In genomic region chr4:9532863-9533192, GRCh38 we compare ENCODE assay signal across 8 cellular contexts.
DNase-seq lines count a peak whose midpoint lies in the region; ATAC-seq and TF ChIP-seq lines count a peak whose summit lies in the region.
"Not testable (repeated sequence)": the region's sequence is repeated elsewhere in the genome, so short reads cannot be mapped to it uniquely, and the experiment has no call there.

No MANE protein-coding gene starts in this region.

- H3K9me3 Mint-ChIP-seq in CD4-positive, alpha-beta T cell; activated CD4-positive, alpha-beta memory T cell treated with anti-CD3 and anti-CD28 coated beads for 36 hours; memory B cell: not testable (repeated sequence)
- peaks cover 13% of the 10 kb centered on the region for H3K9me3 Mint-ChIP-seq in glutamatergic neuron (ENCODE audit: unreplicated experiment)

- H3K27ac Mint-ChIP-seq in CD4-positive, alpha-beta T cell; activated CD4-positive, alpha-beta memory T cell treated with anti-CD3 and anti-CD28 coated beads for 36 hours; glutamatergic neuron (ENCODE audit: unreplicated experiment); memory B cell: not testable (repeated sequence)

- not testable (repeated sequence) for TF ChIP-seq EP300 in ovary (IDR thresholded peaks at IDR 0.05)

- H3K4me3 Mint-ChIP-seq in CD4-positive, alpha-beta T cell: peak overlapping the region; percentile 70
- peak overlapping the region; percentile 48 for H3K4me3 Mint-ChIP-seq in activated CD4-positive, alpha-beta memory T cell treated with anti-CD3 and anti-CD28 coated beads for 36 hours
- H3K4me3 Mint-ChIP-seq in glutamatergic neuron (ENCODE audit: unreplicated experiment) (peak overlapping the region; percentile 77), memory B cell (peak overlapping the region; percentile 74)

- not testable (repeated sequence) for H3K36me3 ChIP-seq in breast epithelium; ovary; subcutaneous abdominal adipose tissue (ENCODE audit: control insufficient read depth in 5 of 5, insufficient read depth in 5 of 5, low read length in 5 of 5)

- TF ChIP-seq CTCF in CD4-positive, alpha-beta T cell (IDR thresholded peaks at IDR 0.05); breast epithelium (IDR thresholded peaks at IDR 0.05); glutamatergic neuron (IDR thresholded peaks at IDR 0.05; ENCODE audit: partially characterized antibody, unreplicated experiment); ovary (IDR thresholded peaks at IDR 0.05): not testable (repeated sequence)

- TF ChIP-seq POLR2A in breast epithelium (IDR thresholded peaks at IDR 0.05); ovary (IDR thresholded peaks at IDR 0.05): not testable (repeated sequence)

- H3K36me3 Mint-ChIP-seq in CD4-positive, alpha-beta T cell (ENCODE audit: low read depth); activated CD4-positive, alpha-beta memory T cell treated with anti-CD3 and anti-CD28 coated beads for 36 hours; glutamatergic neuron (ENCODE audit: unreplicated experiment); memory B cell: not testable (repeated sequence)

- not testable (repeated sequence) for H3K4me1 ChIP-seq in breast epithelium; ovary (ENCODE audit: insufficient read depth); subcutaneous abdominal adipose tissue (ENCODE audit: control insufficient read depth in 5 of 5, insufficient read depth in 5 of 5, low read length in 5 of 5)

- not testable (repeated sequence) for DNase-seq in CD4-positive, alpha-beta T cell; activated CD4-positive, alpha-beta memory T cell treated with anti-CD3 and anti-CD28 coated beads for 36 hours; breast epithelium (ENCODE audit: low spot score in 2 of 2); glutamatergic neuron; memory B cell (ENCODE audit: low spot score in 2 of 2); ovary
- peak; percentile 24 for DNase-seq in KBM-7

- POLR2A ChIA-PET in CD4-positive, alpha-beta T cell (lab: Charles Lee); activated CD4-positive, alpha-beta memory T cell treated with anti-CD3 and anti-CD28 coated beads for 36 hours (lab: Charles Lee): not testable (repeated sequence)

- H3K27me3 Mint-ChIP-seq in CD4-positive, alpha-beta T cell: peaks cover 44% of the 10 kb centered on the region
- peaks cover 32% of the 10 kb centered on the region for H3K27me3 Mint-ChIP-seq in activated CD4-positive, alpha-beta memory T cell treated with anti-CD3 and anti-CD28 coated beads for 36 hours
- H3K27me3 Mint-ChIP-seq in glutamatergic neuron (ENCODE audit: unreplicated experiment) (peaks cover 18% of the 10 kb centered on the region), memory B cell (peaks cover 24% of the 10 kb centered on the region)

- 13 to 19% (median 15%) methylated on average over 15 of the region's 15 CpGs for WGBS in ovary, 3 donors

- H3K4me1 Mint-ChIP-seq in CD4-positive, alpha-beta T cell (ENCODE audit: low read depth); activated CD4-positive, alpha-beta memory T cell treated with anti-CD3 and anti-CD28 coated beads for 36 hours (ENCODE audit: low read depth); memory B cell: not testable (repeated sequence)
- H3K4me1 Mint-ChIP-seq in glutamatergic neuron (ENCODE audit: low read depth, unreplicated experiment): peaks cover 24% of the 10 kb centered on the region

- H3K27ac ChIP-seq in CD4-positive, alpha-beta T cell (ENCODE audit: low read depth, low read length); breast epithelium; ovary; subcutaneous abdominal adipose tissue (ENCODE audit: low read depth, low read length): not testable (repeated sequence)

- not testable (repeated sequence) for H3K9me3 ChIP-seq in CD4-positive, alpha-beta T cell (ENCODE audit: control insufficient read depth, low read length); breast epithelium; ovary; subcutaneous abdominal adipose tissue (ENCODE audit: control insufficient read depth in 5 of 5, low read length in 5 of 5)

- intact Hi-C loops in CD4-positive, alpha-beta T cell (cut with DNase I, micrococcal nuclease): loop anchor here in 1 of 2 experiments (10.0 kb wide), 1 partner anchor 482 kb away; no protein-coding TSS in a partner anchor
- intact Hi-C loops in activated CD4-positive, alpha-beta memory T cell treated with anti-CD3 and anti-CD28 coated beads for 36 hours (cut with micrococcal nuclease): loop anchor here (10.0 kb wide), 1 partner anchor 72 kb away; no protein-coding TSS in a partner anchor
- intact Hi-C loops in breast epithelium (cut with DNase I; ENCODE audit: low total_unique reads); ovary (cut with DNase I): not testable (repeated sequence)

- H3K4me3 ChIP-seq in breast epithelium: peak overlapping the region; percentile 48 to 73 (median 57)
- H3K4me3 ChIP-seq in ovary: peak overlapping the region; percentile 53
- peak overlapping the region in 3 of 5 donors; percentile 54 to 59 (median 55) for H3K4me3 ChIP-seq in subcutaneous abdominal adipose tissue (ENCODE audit: low read depth in 1 of 5, low read length in 5 of 5)

- H3K9ac ChIP-seq in subcutaneous abdominal adipose tissue (ENCODE audit: low read length in 5 of 5): not testable (repeated sequence)

- in situ Hi-C loops in KBM-7 (cut with MboI; ENCODE audit: low pct_unique_long_range_greater_than_20kb, low sequenced_read_pairs): not testable (repeated sequence)

- CTCF ChIA-PET in CD4-positive, alpha-beta T cell (lab: Charles Lee): interaction anchor here (1.0 to 1.3 kb wide), 2 partner anchors 123 to 126 kb away, joined by 3 to 5 read pairs; no protein-coding TSS in a partner anchor
- CTCF ChIA-PET in activated CD4-positive, alpha-beta memory T cell treated with anti-CD3 and anti-CD28 coated beads for 36 hours (lab: Charles Lee): interaction anchor here (1.0 to 1.8 kb wide), 9 partner anchors 37 to 158 kb away, joined by 3 to 18 read pairs (median 7); no protein-coding TSS in a partner anchor

- not testable (repeated sequence) for H3K27me3 ChIP-seq in CD4-positive, alpha-beta T cell (ENCODE audit: control insufficient read depth, insufficient read depth, low read length); breast epithelium; ovary; subcutaneous abdominal adipose tissue (ENCODE audit: control insufficient read depth in 5 of 5, insufficient read depth in 4 of 5, low read length in 5 of 5)

- ATAC-seq in CD4-positive, alpha-beta T cell (ENCODE audit: poor library complexity); memory B cell (ENCODE audit: low read depth): not testable (repeated sequence)
